23 cellular contexts compared by ENCODE assay signal in the genomic region with DNA sequence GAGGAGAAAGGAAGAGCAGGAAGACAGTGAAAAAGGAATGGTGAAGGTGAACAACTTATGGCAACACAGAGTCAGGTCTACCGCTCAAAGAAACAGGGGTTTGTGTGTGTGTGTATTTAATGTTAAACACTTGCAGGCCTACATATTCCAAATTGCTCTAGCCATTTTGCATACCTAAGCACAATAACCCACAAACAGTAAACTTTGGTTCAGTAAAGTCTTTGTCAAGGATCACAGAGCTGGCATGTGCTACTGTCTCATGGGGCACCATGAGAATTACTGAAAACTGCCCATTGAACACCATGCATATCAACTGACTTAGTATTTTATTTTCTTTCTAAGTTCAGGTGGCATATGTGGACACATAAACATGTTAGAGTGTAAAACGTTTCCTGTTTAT.
DNase-seq lines count a peak whose midpoint lies in the region; ATAC-seq, FAIRE-seq and TF ChIP-seq lines count a peak whose summit lies in the region.
"Had no signal": no experiment of that assay in that cellular context is flagged by ENCODE, and none has a peak within 500 bp of the region (broad histone marks: within the 10 kb centered on the region; RNA-seq: fewer than 3 reads in every experiment).

No MANE protein-coding gene starts in this region.

- H3K4me3 Mint-ChIP-seq in neural progenitor cell (no peak overlapping the region), Calu3 (ENCODE audit: low read depth, unreplicated experiment) (no peak overlapping the region), endothelial cell (ENCODE audit: unreplicated experiment) (no peak overlapping the region)
- H3K4me3 Mint-ChIP-seq in effector memory CD8-positive, alpha-beta T cell: no peak overlapping the region
- H3K4me3 Mint-ChIP-seq: CD14-positive monocyte; CD4-positive, alpha-beta memory T cell; CD4-positive, CD25-positive, alpha-beta regulatory T cell; CD8-positive, alpha-beta memory T cell had no signal

- no peak overlapping the region for H2BK15ac ChIP-seq in IMR-90 (ENCODE audit: low read depth, low read length)

- no peak for TF ChIP-seq RAD21 in IMR-90 (IDR thresholded peaks at IDR 0.05; ENCODE audit: low read length)

- no peak overlapping the region for H3K4ac ChIP-seq in IMR-90 (ENCODE audit: low read depth, low read length)

- 0 out of 2 replicates have a peak, but pooled peaks cover 2% of the 10 kb centered on the region for H3K9me3 ChIP-seq in IMR-90 (ENCODE audit: control insufficient read depth, insufficient read depth, low read length)
- H3K9me3 ChIP-seq in neural progenitor cell (ENCODE audit: low read depth): no peaks in the 10 kb centered on the region
- H3K9me3 ChIP-seq: BE2C, BLaER1 had no signal

- in situ Hi-C loops in IMR-90 (cut with MboI; ENCODE audit: low sequenced_read_pairs): no loop called here

- H3K27me3 ChIP-seq in IMR-90 (ENCODE audit: control insufficient read depth, insufficient read depth, low read length) (no peaks in the 10 kb centered on the region), neural progenitor cell (no peaks in the 10 kb centered on the region)
- H3K27me3 ChIP-seq: BLaER1 had no signal

- H4K91ac ChIP-seq in IMR-90 (ENCODE audit: insufficient read depth, low read depth, low read length): no peak overlapping the region

- CTCF ChIA-PET in IMR-90 (lab: Yijun Ruan, JAX): no interaction called here
- CTCF ChIA-PET in Calu3 (lab: Charles Lee): no interaction called here

- H3F3A ChIP-seq in neural progenitor cell (ENCODE audit: low read depth): no peaks in the 10 kb centered on the region

- H3K27me3 Mint-ChIP-seq in neural progenitor cell (ENCODE audit: insufficient read depth, low read depth): no peaks in the 10 kb centered on the region
- no peaks in the 10 kb centered on the region for H3K27me3 Mint-ChIP-seq in effector memory CD8-positive, alpha-beta T cell
- no peaks in the 10 kb centered on the region for H3K27me3 Mint-ChIP-seq in Calu3 (ENCODE audit: unreplicated experiment)
- H3K27me3 Mint-ChIP-seq in endothelial cell (ENCODE audit: unreplicated experiment): peaks cover 2% of the 10 kb centered on the region
- H3K27me3 Mint-ChIP-seq: CD4-positive, alpha-beta memory T cell; CD4-positive, CD25-positive, alpha-beta regulatory T cell; CD8-positive, alpha-beta memory T cell had no signal

- no peaks in the 10 kb centered on the region for H3K79me1 ChIP-seq in IMR-90 (ENCODE audit: low read depth in 1 of 2, low read length in 2 of 2)

- H4K20me1 ChIP-seq in IMR-90 (ENCODE audit: insufficient read depth, low read length): no peaks in the 10 kb centered on the region
- no peaks in the 10 kb centered on the region for H4K20me1 ChIP-seq in neural progenitor cell (ENCODE audit: low read depth)
- H4K20me1 ChIP-seq: BLaER1 had no signal

- no peak overlapping the region for H2BK5ac ChIP-seq in IMR-90 (ENCODE audit: low read depth, low read length, poor library complexity, severe bottlenecking)

- H2AFZ ChIP-seq in IMR-90 (replicated peaks; ENCODE audit: low read length, poor library complexity) (no peak overlapping the region), neural progenitor cell (replicated peaks) (no peak overlapping the region)

- H3K27ac Mint-ChIP-seq in neural progenitor cell (peak overlapping the region; percentile 65), Calu3 (ENCODE audit: unreplicated experiment) (no peak overlapping the region), endothelial cell (ENCODE audit: unreplicated experiment) (no peak overlapping the region)
- no peak overlapping the region for H3K27ac Mint-ChIP-seq in effector memory CD8-positive, alpha-beta T cell
- H3K27ac Mint-ChIP-seq: CD14-positive monocyte; CD4-positive, alpha-beta memory T cell; CD4-positive, CD25-positive, alpha-beta regulatory T cell; CD8-positive, alpha-beta memory T cell had no signal

- no peaks in the 10 kb centered on the region for H3K79me2 ChIP-seq in neural progenitor cell (ENCODE audit: low read depth)

- H3K14ac ChIP-seq in IMR-90 (replicated peaks; ENCODE audit: low read depth, low read length): no peak overlapping the region

- H3K4me1 Mint-ChIP-seq in neural progenitor cell (peaks cover 59% of the 10 kb centered on the region), Calu3 (ENCODE audit: low read depth, unreplicated experiment) (no peaks in the 10 kb centered on the region), endothelial cell (ENCODE audit: unreplicated experiment) (peaks cover 2% of the 10 kb centered on the region)
- H3K4me1 Mint-ChIP-seq in effector memory CD8-positive, alpha-beta T cell (ENCODE audit: low read depth in 2 of 2): no peaks in the 10 kb centered on the region
- H3K4me1 Mint-ChIP-seq: CD14-positive monocyte; CD4-positive, alpha-beta memory T cell; CD4-positive, CD25-positive, alpha-beta regulatory T cell; CD8-positive, alpha-beta memory T cell had no signal

- DNase-seq in D721Med (ENCODE audit: insufficient read length, low spot score) (no peak), IMR-90 (no peak), neural progenitor cell (ENCODE audit: low spot score) (no peak), Calu3 (no peak), endothelial cell (ENCODE audit: low spot score) (no peak)
- no peak for DNase-seq in effector memory CD8-positive, alpha-beta T cell
- DNase-seq: 8988T; ACHN; BE2C; C1 segment of cervical spinal cord; CD4-positive, alpha-beta memory T cell; CD4-positive, CD25-positive, alpha-beta regulatory T cell; CD8-positive, alpha-beta memory T cell; COR-L47; DMS 273 treated with DMSO at 0.1 percent for 48 hours; DMS153; DMS53; DMS79 treated with DMSO at 0.1 percent for 48 hours; GF-D8 had no signal

- TF ChIP-seq CTCF in D721Med (IDR thresholded peaks at IDR 0.05; ENCODE audit: insufficient read depth, missing control alignments) (no peak), IMR-90 (conservative IDR thresholded peaks at IDR 0.05; ENCODE audit: low read depth, low read length) (no peak), neural progenitor cell (IDR thresholded peaks at IDR 0.05) (no peak), Calu3 (IDR thresholded peaks at IDR 0.05; ENCODE audit: unreplicated experiment) (no peak), endothelial cell (IDR thresholded peaks at IDR 0.05; ENCODE audit: unreplicated experiment) (no peak)

- FAIRE-seq in D721Med (lab: Jason Lieb, UNC): peak; percentile 11
- FAIRE-seq: GM12891, GM19239 had no signal

- H2BK120ac ChIP-seq in IMR-90 (ENCODE audit: low read depth, low read length): no peak overlapping the region

- H3K4me3 ChIP-seq in IMR-90 (ENCODE audit: insufficient read depth, low read depth, low read length): no peak overlapping the region
- H3K4me3 ChIP-seq in neural progenitor cell: no peak overlapping the region
- H3K4me3 ChIP-seq: BLaER1 had no signal

- no peak for ATAC-seq in IMR-90 (ENCODE audit: low read depth)
- ATAC-seq in effector memory CD8-positive, alpha-beta T cell (replicated peaks): no peak

- H4K5ac ChIP-seq in IMR-90 (ENCODE audit: low read depth, low read length): no peak overlapping the region

- no CpG with 5 or more reads among the region's 2 CpGs for WGBS in IMR-90 (ENCODE audit: extremely low coverage in 2 of 2, insufficient read length in 1 of 2), 2 experiments

- POLR2A ChIA-PET in IMR-90 (lab: Charles Lee; ENCODE audit: unreplicated experiment): no interaction called here

- H3K4me2 ChIP-seq in IMR-90 (ENCODE audit: low read depth, low read length) (no peak overlapping the region), neural progenitor cell (no peak overlapping the region)
- H3K4me2 ChIP-seq: BLaER1 had no signal

- H4K8ac ChIP-seq in IMR-90 (ENCODE audit: low read depth in 2 of 2, low read length in 2 of 2): no peak overlapping the region

- H3K36me3 Mint-ChIP-seq in neural progenitor cell (no peaks in the 10 kb centered on the region), Calu3 (ENCODE audit: insufficient read depth, unreplicated experiment) (no peaks in the 10 kb centered on the region), endothelial cell (ENCODE audit: low read depth, unreplicated experiment) (no peaks in the 10 kb centered on the region)
- peaks cover 4% of the 10 kb centered on the region for H3K36me3 Mint-ChIP-seq in effector memory CD8-positive, alpha-beta T cell (ENCODE audit: insufficient read depth)
- H3K36me3 Mint-ChIP-seq: CD14-positive monocyte; CD4-positive, alpha-beta memory T cell; CD4-positive, CD25-positive, alpha-beta regulatory T cell; CD8-positive, alpha-beta memory T cell had no signal

- H3K9ac ChIP-seq in IMR-90 (ENCODE audit: low read depth, low read length) (no peak overlapping the region), neural progenitor cell (no peak overlapping the region)
- H3K9ac ChIP-seq: BLaER1 had no signal

- BruUV-seq in IMR-90 (replicated peaks; lab: Mats Ljungman, UMichigan): no TSS peak
- no TSS peak for BruUV-seq in Calu3 (replicated peaks; lab: Mats Ljungman, UMichigan)

- H2AK5ac ChIP-seq in IMR-90 (ENCODE audit: low read depth, low read length): no peak overlapping the region

- H2BK20ac ChIP-seq in IMR-90 (ENCODE audit: low read depth, low read length): no peak overlapping the region

- dilution Hi-C loops in IMR-90 (cut with HindIII; ENCODE audit: low sequenced_read_pairs, unreplicated experiment): no loop called here

- H2AK9ac ChIP-seq in IMR-90 (replicated peaks; ENCODE audit: low read depth, low read length, poor library complexity): no peak overlapping the region

- intact Hi-C loops in IMR-90 (cut with micrococcal nuclease) (no loop called here), Calu3 (cut with micrococcal nuclease; ENCODE audit: unreplicated experiment) (no loop called here)

- H3K9me3 Mint-ChIP-seq in neural progenitor cell (no peaks in the 10 kb centered on the region), Calu3 (ENCODE audit: low read depth, unreplicated experiment) (peaks cover 5% of the 10 kb centered on the region), endothelial cell (ENCODE audit: unreplicated experiment) (no peaks in the 10 kb centered on the region)
- peaks cover 7 to 11% of the 10 kb centered on the region in 2 donors for H3K9me3 Mint-ChIP-seq in effector memory CD8-positive, alpha-beta T cell

- no peaks in the 10 kb centered on the region for H3K9me1 ChIP-seq in IMR-90 (ENCODE audit: insufficient read depth, low read length)

- no peak overlapping the region for H3K18ac ChIP-seq in IMR-90 (ENCODE audit: low read depth, low read length)

- H3K27ac ChIP-seq in IMR-90 (ENCODE audit: insufficient read depth, low read length): no peak overlapping the region
- no peak overlapping the region for H3K27ac ChIP-seq in neural progenitor cell
- H3K27ac ChIP-seq: BLaER1 had no signal

- H3K36me3 ChIP-seq in IMR-90 (ENCODE audit: control insufficient read depth, insufficient read depth, low read length): no peaks in the 10 kb centered on the region
- H3K36me3 ChIP-seq in neural progenitor cell: no peaks in the 10 kb centered on the region
- H3K36me3 ChIP-seq: BE2C, BLaER1 had no signal

- H3K4me1 ChIP-seq in IMR-90 (ENCODE audit: control insufficient read depth, insufficient read depth, low read length) (no peaks in the 10 kb centered on the region), neural progenitor cell (peaks cover 8% of the 10 kb centered on the region)
- H3K4me1 ChIP-seq: BE2C had no signal

- H3K56ac ChIP-seq in IMR-90 (ENCODE audit: extremely low read depth, insufficient read depth, low read length): no peak overlapping the region

- H3K23ac ChIP-seq in IMR-90 (ENCODE audit: low read depth, low read length): no peak overlapping the region

- no peak for TF ChIP-seq POLR2A in IMR-90 (IDR thresholded peaks at IDR 0.05; ENCODE audit: low read depth, low read length)

TF ChIP-seq in IMR-90, 13 proteins besides CTCF, POLR2A, EP300 and RAD21 (continues in another document):
- TF ChIP-seq RCOR1 (IDR thresholded peaks at IDR 0.05; ENCODE audit: insufficient replicate concordance, low read length): no peak
